In genomic region chr20:31951530-31952453, GRCh38 we compare ENCODE assay signal across 8 cellular contexts.
DNase-seq lines count a peak whose midpoint lies in the region; ATAC-seq and TF ChIP-seq lines count a peak whose summit lies in the region.

Gene PDRG1, minus strand, starts transcription at chr20:31952046. Its CDS starts 85 bp downstream, at chr20:31951961.

- TF ChIP-seq POLR2A in erythroblast (IDR thresholded peaks at IDR 0.05; ENCODE audit: low read length), result peak; percentile 80

- H3K9me3 ChIP-seq in mucosa of rectum (ENCODE audit: control insufficient read depth in 2 of 2, low read length in 2 of 2), result no peaks in the 10 kb centered on the region

- H3K27ac ChIP-seq in mucosa of rectum (ENCODE audit: low read depth in 2 of 2, low read length in 2 of 2), result peak within 1 kb of the TSS in 1 of 2 donors; percentile 46

- peak; percentile 96 for DNase-seq in DMS79 treated with DMSO at 0.1 percent for 48 hours (lab: John Stamatoyannopoulos, UW)
- DNase-seq in OCI-M1 (lab: John Stamatoyannopoulos, UW), result peak; percentile 97
- peak; percentile 97 for DNase-seq in activated T-cell treated with anti-CD3 and anti-CD28 coated beads for 24 hours (ENCODE audit: low read depth)
- peak; percentile 96 to 98 for DNase-seq in erythroblast (lab: John Stamatoyannopoulos, UW)
- peak; percentile 90 to 92 for DNase-seq in stimulated activated CD8-positive, alpha-beta memory T cell treated with anti-CD3 and anti-CD28 coated beads, Interleukin-4, amount 100 ng/mL, for 4 hours (ENCODE audit: low read depth in 2 of 2, low spot score in 1 of 2)

- H3K36me3 ChIP-seq in mucosa of rectum (ENCODE audit: control insufficient read depth in 2 of 2, insufficient read depth in 2 of 2, low read length in 2 of 2), result peaks cover 19 to 22% of the 10 kb centered on the region in 2 donors

- TF ChIP-seq EP300 in Ishikawa (IDR thresholded peaks at IDR 0.05; ENCODE audit: borderline replicate concordance), result no peak

- peaks cover 6 to 7% of the 10 kb centered on the region in 2 donors for H3K4me1 ChIP-seq in mucosa of rectum (ENCODE audit: control insufficient read depth in 2 of 2, insufficient read depth in 2 of 2, low read length in 2 of 2)

- ATAC-seq in GM21619 (IDR thresholded peaks at IDR 0.05; ENCODE audit: unreplicated experiment), result peak; percentile 88

- H3K27me3 ChIP-seq in mucosa of rectum (ENCODE audit: control insufficient read depth in 2 of 2, insufficient read depth in 2 of 2, low read length in 2 of 2), result no peaks in the 10 kb centered on the region

- H3K4me3 ChIP-seq in mucosa of rectum (ENCODE audit: low read length in 2 of 2), result peak within 1 kb of the TSS; percentile 95 to 98

- peak within 1 kb of the TSS; percentile 81 to 87 for H3K9ac ChIP-seq in mucosa of rectum (ENCODE audit: low read depth in 1 of 2, low read length in 2 of 2)

- peak; percentile 84 for TF ChIP-seq RAD21 in Ishikawa (IDR thresholded peaks at IDR 0.05; ENCODE audit: low read depth)

TF ChIP-seq in Ishikawa, 13 proteins besides CTCF, POLR2A, EP300 and RAD21:
- TF ChIP-seq TEAD4 (IDR thresholded peaks at IDR 0.05), result no peak
- TF ChIP-seq TAF1 (IDR thresholded peaks at IDR 0.05; ENCODE audit: low read depth), result peak; percentile 58; the same call in 1 of the 2 replicates
- peak; percentile 28; the same call in 1 of the 2 replicates for TF ChIP-seq TCF12 (IDR thresholded peaks at IDR 0.05; ENCODE audit: low read depth)
- TF ChIP-seq, protein P1, sequence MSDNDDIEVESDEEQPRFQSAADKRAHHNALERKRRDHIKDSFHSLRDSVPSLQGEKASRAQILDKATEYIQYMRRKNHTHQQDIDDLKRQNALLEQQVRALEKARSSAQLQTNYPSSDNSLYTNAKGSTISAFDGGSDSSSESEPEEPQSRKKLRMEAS (IDR thresholded peaks at IDR 0.05), result peak; percentile 73; the same call in 1 of the 2 replicates
- no peak for TF ChIP-seq EGR1 (IDR thresholded peaks at IDR 0.05)
TF ChIP-seq in Ishikawa: peak in this region for 3.
